ENCODE assay signal across 12 cellular contexts in the genomic region with DNA sequence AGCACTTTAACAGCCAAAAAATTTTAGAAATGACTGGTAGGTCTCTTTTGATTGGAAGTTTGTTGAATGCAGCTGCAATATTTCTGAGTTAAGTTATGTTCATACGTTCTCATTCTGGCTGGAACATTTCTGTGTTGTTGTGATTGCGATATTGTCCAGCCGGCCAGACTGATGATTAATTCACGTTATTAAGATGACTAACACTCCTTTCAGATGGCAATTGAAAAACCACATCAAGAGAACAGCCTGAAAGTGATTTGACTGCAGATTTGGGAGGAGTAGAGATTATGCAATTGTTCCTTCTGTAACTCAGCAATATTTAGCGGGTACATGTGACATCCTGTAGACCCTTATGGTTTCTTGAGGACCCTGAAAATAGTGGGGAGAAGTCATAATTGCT.
DNase-seq lines count a peak whose midpoint lies in the region; ATAC-seq and TF ChIP-seq lines count a peak whose summit lies in the region.
"Had no signal": no experiment of that assay in that cellular context is flagged by ENCODE, and none has a peak within 500 bp of the region (broad histone marks: within the 10 kb centered on the region; RNA-seq: fewer than 3 reads in every experiment).

No MANE protein-coding gene starts in this region.

- H3K27me3 Mint-ChIP-seq in WTC11 (ENCODE audit: low read depth): no peaks in the 10 kb centered on the region

- in situ Hi-C loops in G401 (cut with HindIII; ENCODE audit: low sequenced_read_pairs): no loop called here

- POLR2A ChIA-PET in WTC11 (lab: Charles Lee): no interaction called here

- H3K36me3 Mint-ChIP-seq in WTC11: no peaks in the 10 kb centered on the region
- H3K36me3 Mint-ChIP-seq: naive B cell had no signal

- H3K27ac Mint-ChIP-seq in WTC11: no peak overlapping the region

- TF ChIP-seq CTCF in WTC11 (IDR thresholded peaks at IDR 0.05): no peak

- H3K9me3 Mint-ChIP-seq in WTC11: peaks cover 3% of the 10 kb centered on the region; the same call in 1 of the 2 replicates

- intact Hi-C loops in left colon (cut with DNase I, micrococcal nuclease): no loop called here

- H3K4me1 Mint-ChIP-seq in WTC11: no peaks in the 10 kb centered on the region

- ATAC-seq in HG03432 (IDR thresholded peaks at IDR 0.05; ENCODE audit: unreplicated experiment) (peak; percentile 55), WTC11 (no peak), GM18498 (IDR thresholded peaks at IDR 0.05; ENCODE audit: unreplicated experiment) (no peak), left colon (no peak)

- peak; percentile 11 for DNase-seq in Ammon's horn (ENCODE audit: low spot score)
- DNase-seq in amniotic epithelial cell (ENCODE audit: low read depth): peak; percentile 70
- peak; percentile 7 for DNase-seq in left kidney (ENCODE audit: low read depth, low spot score)
- DNase-seq in WTC11 (ENCODE audit: low spot score): no peak
- DNase-seq in G401 (ENCODE audit: low spot score): no peak
- DNase-seq in left colon: no peak
- DNase-seq: COR-L47; naive B cell; NCI-H1417; NK-92 treated with Interleukin-12 subunit alpha and Interleukin-12 subunit beta, amount 100 ng/mL, for 24 hours had no signal

- CTCF ChIA-PET in WTC11 (lab: Charles Lee): no interaction called here

- no peak overlapping the region for H3K4me3 Mint-ChIP-seq in WTC11
- H3K4me3 Mint-ChIP-seq: naive B cell had no signal

TF ChIP-seq in WTC11, 78 proteins besides CTCF, POLR2A, EP300 and RAD21:
- TF ChIP-seq, protein P1, sequence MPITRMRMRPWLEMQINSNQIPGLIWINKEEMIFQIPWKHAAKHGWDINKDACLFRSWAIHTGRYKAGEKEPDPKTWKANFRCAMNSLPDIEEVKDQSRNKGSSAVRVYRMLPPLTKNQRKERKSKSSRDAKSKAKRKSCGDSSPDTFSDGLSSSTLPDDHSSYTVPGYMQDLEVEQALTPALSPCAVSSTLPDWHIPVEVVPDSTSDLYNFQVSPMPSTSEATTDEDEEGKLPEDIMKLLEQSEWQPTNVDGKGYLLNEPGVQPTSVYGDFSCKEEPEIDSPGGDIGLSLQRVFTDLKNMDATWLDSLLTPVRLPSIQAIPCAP (CRISPR knock-in tag; IDR thresholded peaks at IDR 0.05): no peak
- TF ChIP-seq TEAD4 (CRISPR knock-in tag; IDR thresholded peaks at IDR 0.05) (no peak), ZBTB21 (CRISPR knock-in tag; IDR thresholded peaks at IDR 0.05; ENCODE audit: borderline replicate concordance) (no peak), OVOL2 (CRISPR knock-in tag; IDR thresholded peaks at IDR 0.05; ENCODE audit: borderline replicate concordance) (no peak), IRF2 (CRISPR knock-in tag; IDR thresholded peaks at IDR 0.05; ENCODE audit: borderline replicate concordance, low read depth) (no peak), ZNF138 (CRISPR knock-in tag; conservative IDR thresholded peaks at IDR 0.05) (no peak), KAT7 (CRISPR knock-in tag; IDR thresholded peaks at IDR 0.05; ENCODE audit: borderline replicate concordance) (no peak), GABPB1 (CRISPR knock-in tag; IDR thresholded peaks at IDR 0.05) (no peak), GTF2I (CRISPR knock-in tag; conservative IDR thresholded peaks at IDR 0.05) (no peak), HMGA2 (CRISPR knock-in tag; IDR thresholded peaks at IDR 0.05) (no peak), SMAD3 (CRISPR knock-in tag; IDR thresholded peaks at IDR 0.05; ENCODE audit: borderline replicate concordance) (no peak)
- TF ChIP-seq, protein P2, sequence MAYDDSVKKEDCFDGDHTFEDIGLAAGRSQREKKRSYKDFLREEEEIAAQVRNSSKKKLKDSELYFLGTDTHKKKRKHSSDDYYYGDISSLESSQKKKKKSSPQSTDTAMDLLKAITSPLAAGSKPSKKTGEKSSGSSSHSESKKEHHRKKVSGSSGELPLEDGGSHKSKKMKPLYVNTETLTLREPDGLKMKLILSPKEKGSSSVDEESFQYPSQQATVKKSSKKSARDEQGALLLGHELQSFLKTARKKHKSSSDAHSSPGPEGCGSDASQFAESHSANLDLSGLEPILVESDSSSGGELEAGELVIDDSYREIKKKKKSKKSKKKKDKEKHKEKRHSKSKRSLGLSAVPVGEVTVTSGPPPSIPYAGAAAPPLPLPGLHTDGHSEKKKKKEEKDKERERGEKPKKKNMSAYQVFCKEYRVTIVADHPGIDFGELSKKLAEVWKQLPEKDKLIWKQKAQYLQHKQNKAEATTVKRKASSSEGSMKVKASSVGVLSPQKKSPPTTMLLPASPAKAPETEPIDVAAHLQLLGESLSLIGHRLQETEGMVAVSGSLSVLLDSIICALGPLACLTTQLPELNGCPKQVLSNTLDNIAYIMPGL (CRISPR knock-in tag; IDR thresholded peaks at IDR 0.05): no peak
- TF ChIP-seq, protein P3, sequence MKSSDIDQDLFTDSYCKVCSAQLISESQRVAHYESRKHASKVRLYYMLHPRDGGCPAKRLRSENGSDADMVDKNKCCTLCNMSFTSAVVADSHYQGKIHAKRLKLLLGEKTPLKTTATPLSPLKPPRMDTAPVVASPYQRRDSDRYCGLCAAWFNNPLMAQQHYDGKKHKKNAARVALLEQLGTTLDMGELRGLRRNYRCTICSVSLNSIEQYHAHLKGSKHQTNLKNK (CRISPR knock-in tag; IDR thresholded peaks at IDR 0.05): no peak
- TF ChIP-seq, protein P4, sequence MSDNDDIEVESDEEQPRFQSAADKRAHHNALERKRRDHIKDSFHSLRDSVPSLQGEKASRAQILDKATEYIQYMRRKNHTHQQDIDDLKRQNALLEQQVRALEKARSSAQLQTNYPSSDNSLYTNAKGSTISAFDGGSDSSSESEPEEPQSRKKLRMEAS (CRISPR knock-in tag; IDR thresholded peaks at IDR 0.05): no peak
- TF ChIP-seq, protein P5, sequence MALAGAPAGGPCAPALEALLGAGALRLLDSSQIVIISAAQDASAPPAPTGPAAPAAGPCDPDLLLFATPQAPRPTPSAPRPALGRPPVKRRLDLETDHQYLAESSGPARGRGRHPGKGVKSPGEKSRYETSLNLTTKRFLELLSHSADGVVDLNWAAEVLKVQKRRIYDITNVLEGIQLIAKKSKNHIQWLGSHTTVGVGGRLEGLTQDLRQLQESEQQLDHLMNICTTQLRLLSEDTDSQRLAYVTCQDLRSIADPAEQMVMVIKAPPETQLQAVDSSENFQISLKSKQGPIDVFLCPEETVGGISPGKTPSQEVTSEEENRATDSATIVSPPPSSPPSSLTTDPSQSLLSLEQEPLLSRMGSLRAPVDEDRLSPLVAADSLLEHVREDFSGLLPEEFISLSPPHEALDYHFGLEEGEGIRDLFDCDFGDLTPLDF (CRISPR knock-in tag; IDR thresholded peaks at IDR 0.05): no peak

Comparison
In these comparisons a context has a peak if more than half of its experiments do, and no peak if none do; other contexts are left out.
1. DNase-seq: peak in Ammon's horn (single experiment), amniotic epithelial cell (single experiment) and left kidney (single experiment); none in WTC11 (single experiment), G401 (single experiment) and left colon (0 of 2).